1 cellular context compared by ENCODE assay signal in genomic region chr6:119346450-119346849, GRCh38.
TF ChIP-seq lines count a peak whose summit lies in the region.

No MANE protein-coding gene starts in this region.

TF ChIP-seq in GM12878, 131 proteins besides CTCF, POLR2A, EP300 and RAD21 (continued from another document):
- TF ChIP-seq RELB (IDR thresholded peaks at IDR 0.05; ENCODE audit: low read depth) (no peak), USF2 (IDR thresholded peaks at IDR 0.05; ENCODE audit: borderline replicate concordance, low read depth, low read length) (no peak), HCFC1 (IDR thresholded peaks at IDR 0.05; ENCODE audit: low read length) (no peak), SPI1 (IDR thresholded peaks at IDR 0.05; ENCODE audit: borderline replicate concordance, insufficient read depth, low read depth, low read length) (no peak), SIN3A (IDR thresholded peaks at IDR 0.05; ENCODE audit: low read depth, low read length) (no peak), KLF5 (IDR thresholded peaks at IDR 0.05; ENCODE audit: partially characterized antibody) (no peak), MTA2 (IDR thresholded peaks at IDR 0.05; ENCODE audit: low read depth) (no peak), STAT3 (IDR thresholded peaks at IDR 0.05; ENCODE audit: low read depth, low read length) (no peak)
